Comparison of ENCODE assay signal across 2 cellular contexts in the genomic region with DNA sequence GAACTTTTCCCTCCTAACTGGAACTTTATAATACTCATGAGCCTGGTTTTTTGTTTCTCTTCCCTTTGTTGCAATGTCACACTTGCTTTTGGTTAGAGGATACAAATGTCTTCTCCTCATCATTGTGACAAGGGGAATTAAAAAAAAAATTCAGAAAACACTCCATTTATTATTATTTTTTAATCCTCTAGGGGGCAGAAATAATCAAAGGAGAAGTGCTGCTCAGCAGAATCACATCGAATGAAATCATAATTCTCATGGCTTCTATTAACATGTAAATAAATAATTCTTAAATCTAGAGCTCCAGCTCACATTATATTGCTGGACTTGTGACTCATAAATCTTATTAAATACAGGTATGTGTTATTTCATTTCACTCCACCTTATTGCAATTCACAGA.
TF ChIP-seq lines count a peak whose summit lies in the region.

No MANE protein-coding gene starts in this region.

TF ChIP-seq in HCT116, 20 proteins besides CTCF, POLR2A, EP300 and RAD21 (continued from another document):
- TF ChIP-seq, protein P1, sequence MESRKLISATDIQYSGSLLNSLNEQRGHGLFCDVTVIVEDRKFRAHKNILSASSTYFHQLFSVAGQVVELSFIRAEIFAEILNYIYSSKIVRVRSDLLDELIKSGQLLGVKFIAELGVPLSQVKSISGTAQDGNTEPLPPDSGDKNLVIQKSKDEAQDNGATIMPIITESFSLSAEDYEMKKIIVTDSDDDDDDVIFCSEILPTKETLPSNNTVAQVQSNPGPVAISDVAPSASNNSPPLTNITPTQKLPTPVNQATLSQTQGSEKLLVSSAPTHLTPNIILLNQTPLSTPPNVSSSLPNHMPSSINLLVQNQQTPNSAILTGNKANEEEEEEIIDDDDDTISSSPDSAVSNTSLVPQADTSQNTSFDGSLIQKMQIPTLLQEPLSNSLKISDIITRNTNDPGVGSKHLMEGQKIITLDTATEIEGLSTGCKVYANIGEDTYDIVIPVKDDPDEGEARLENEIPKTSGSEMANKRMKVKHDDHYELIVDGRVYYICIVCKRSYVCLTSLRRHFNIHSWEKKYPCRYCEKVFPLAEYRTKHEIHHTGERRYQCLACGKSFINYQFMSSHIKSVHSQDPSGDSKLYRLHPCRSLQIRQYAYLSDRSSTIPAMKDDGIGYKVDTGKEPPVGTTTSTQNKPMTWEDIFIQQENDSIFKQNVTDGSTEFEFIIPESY (IDR thresholded peaks at IDR 0.05; ENCODE audit: extremely low read depth, insufficient replicate concordance, low read length) = no peak
- TF ChIP-seq JUND (IDR thresholded peaks at IDR 0.05) (no peak), EGR1 (IDR thresholded peaks at IDR 0.05; ENCODE audit: low read depth) (no peak), YY1 (IDR thresholded peaks at IDR 0.05; ENCODE audit: extremely low read depth, insufficient replicate concordance, low read depth, low read length) (no peak), SRF (IDR thresholded peaks at IDR 0.05; ENCODE audit: low read depth) (no peak)
- TF ChIP-seq, protein P2, sequence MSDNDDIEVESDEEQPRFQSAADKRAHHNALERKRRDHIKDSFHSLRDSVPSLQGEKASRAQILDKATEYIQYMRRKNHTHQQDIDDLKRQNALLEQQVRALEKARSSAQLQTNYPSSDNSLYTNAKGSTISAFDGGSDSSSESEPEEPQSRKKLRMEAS (IDR thresholded peaks at IDR 0.05) = no peak
TF ChIP-seq in HCT116: peak in this region for 0.

TF ChIP-seq in liver, 16 proteins besides CTCF, POLR2A, EP300 and RAD21 (continued from another document):
- TF ChIP-seq, protein P1 (IDR thresholded peaks at IDR 0.05) = no peak
- TF ChIP-seq RXRA (IDR thresholded peaks at IDR 0.05) (no peak), HNF4G (IDR thresholded peaks at IDR 0.05) (no peak), NR2F2 (IDR thresholded peaks at IDR 0.05) (no peak), YY1 (IDR thresholded peaks at IDR 0.05) (no peak), GABPA (IDR thresholded peaks at IDR 0.05 in 1 of 2, conservative IDR thresholded peaks at IDR 0.05 in 1 of 2) (no peak), SP1 (IDR thresholded peaks at IDR 0.05) (no peak), FOXA1 (IDR thresholded peaks at IDR 0.05) (no peak)
- TF ChIP-seq, protein P3, sequence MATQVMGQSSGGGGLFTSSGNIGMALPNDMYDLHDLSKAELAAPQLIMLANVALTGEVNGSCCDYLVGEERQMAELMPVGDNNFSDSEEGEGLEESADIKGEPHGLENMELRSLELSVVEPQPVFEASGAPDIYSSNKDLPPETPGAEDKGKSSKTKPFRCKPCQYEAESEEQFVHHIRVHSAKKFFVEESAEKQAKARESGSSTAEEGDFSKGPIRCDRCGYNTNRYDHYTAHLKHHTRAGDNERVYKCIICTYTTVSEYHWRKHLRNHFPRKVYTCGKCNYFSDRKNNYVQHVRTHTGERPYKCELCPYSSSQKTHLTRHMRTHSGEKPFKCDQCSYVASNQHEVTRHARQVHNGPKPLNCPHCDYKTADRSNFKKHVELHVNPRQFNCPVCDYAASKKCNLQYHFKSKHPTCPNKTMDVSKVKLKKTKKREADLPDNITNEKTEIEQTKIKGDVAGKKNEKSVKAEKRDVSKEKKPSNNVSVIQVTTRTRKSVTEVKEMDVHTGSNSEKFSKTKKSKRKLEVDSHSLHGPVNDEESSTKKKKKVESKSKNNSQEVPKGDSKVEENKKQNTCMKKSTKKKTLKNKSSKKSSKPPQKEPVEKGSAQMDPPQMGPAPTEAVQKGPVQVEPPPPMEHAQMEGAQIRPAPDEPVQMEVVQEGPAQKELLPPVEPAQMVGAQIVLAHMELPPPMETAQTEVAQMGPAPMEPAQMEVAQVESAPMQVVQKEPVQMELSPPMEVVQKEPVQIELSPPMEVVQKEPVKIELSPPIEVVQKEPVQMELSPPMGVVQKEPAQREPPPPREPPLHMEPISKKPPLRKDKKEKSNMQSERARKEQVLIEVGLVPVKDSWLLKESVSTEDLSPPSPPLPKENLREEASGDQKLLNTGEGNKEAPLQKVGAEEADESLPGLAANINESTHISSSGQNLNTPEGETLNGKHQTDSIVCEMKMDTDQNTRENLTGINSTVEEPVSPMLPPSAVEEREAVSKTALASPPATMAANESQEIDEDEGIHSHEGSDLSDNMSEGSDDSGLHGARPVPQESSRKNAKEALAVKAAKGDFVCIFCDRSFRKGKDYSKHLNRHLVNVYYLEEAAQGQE (IDR thresholded peaks at IDR 0.05) = no peak
